Comparison of ENCODE assay signal across 8 cellular contexts in the genomic region with DNA sequence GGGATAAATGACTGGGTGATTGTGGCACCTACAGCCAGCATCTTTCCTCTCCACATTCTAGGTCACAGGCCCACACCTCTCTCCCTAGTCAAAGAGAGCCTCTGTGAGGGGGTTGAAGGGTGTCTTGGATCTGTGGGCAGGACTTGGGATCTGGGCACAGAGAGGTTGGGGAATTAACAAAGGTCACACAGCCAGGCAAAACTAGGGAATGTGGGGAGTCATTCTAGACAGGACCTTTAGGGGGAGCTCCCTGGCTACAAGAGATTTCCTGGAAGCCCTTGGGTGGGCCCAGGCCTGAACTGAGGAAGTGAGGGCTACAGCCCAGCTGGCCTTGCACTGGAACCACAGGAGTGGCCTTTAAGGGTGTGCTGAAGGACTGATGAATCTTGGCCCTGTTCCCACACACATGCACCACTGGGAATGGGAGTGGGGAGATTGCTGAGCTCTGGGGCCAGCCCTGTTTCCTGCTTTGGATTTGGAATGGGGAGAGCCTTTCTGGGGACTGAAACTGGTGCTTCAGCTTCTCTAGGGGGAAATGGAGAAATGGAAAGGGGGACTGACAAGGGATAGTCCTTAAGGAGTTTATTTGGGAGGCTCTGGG. TPM values are rescaled to one million over a fixed set of nuclear protein-coding genes. Genes with fewer than 3 reads are reported as not detected.
A peak's percentile ranks its signal among the peaks of the same experiment; 100 is the strongest.
DNase-seq lines count a peak whose midpoint lies in the region; ATAC-seq and TF ChIP-seq lines count a peak whose summit lies in the region.

No MANE protein-coding gene starts in this region.

- in situ Hi-C loops in IMR-90 (cut with MboI; ENCODE audit: low sequenced_read_pairs): loop anchor here (25.0 kb wide), 1 partner anchor 477 kb away; a partner anchor contains a TSS

- peak overlapping the region; percentile 77 for H3K27ac Mint-ChIP-seq in dendritic cell treated with granulocyte-macrophage colony-stimulating factor and Interleukin-4, amounts not matched to agents 40 ng/mL and 50 ng/mL, for 4 days

- peaks cover 10% of the 10 kb centered on the region for H3K27me3 Mint-ChIP-seq in dendritic cell treated with granulocyte-macrophage colony-stimulating factor and Interleukin-4, amounts not matched to agents 40 ng/mL and 50 ng/mL, for 4 days

- peak overlapping the region; percentile 68 for H2AFZ ChIP-seq in IMR-90 (replicated peaks; ENCODE audit: low read length, poor library complexity)
- H2AFZ ChIP-seq in SK-N-SH (ENCODE audit: low read depth): no peak overlapping the region

- no peak overlapping the region for H3K4me2 ChIP-seq in IMR-90 (ENCODE audit: low read depth, low read length)
- peak overlapping the region; percentile 87; the same call in 1 of the 2 replicates for H3K4me2 ChIP-seq in SK-N-SH

- peak in 1 of 2 experiments; percentile 50; a peak in 2 of 4 replicates for TF ChIP-seq EP300 in SK-N-SH (IDR thresholded peaks at IDR 0.05; ENCODE audit: borderline replicate concordance in 1 of 2, low read depth in 1 of 2, low read length in 1 of 2)

- TF ChIP-seq RAD21 in IMR-90 (IDR thresholded peaks at IDR 0.05; ENCODE audit: low read length): peak; percentile 77
- peak; percentile 89 for TF ChIP-seq RAD21 in SK-N-SH (IDR thresholded peaks at IDR 0.05; ENCODE audit: low read length)

- H3K14ac ChIP-seq in IMR-90 (replicated peaks; ENCODE audit: low read depth, low read length): peak overlapping the region; percentile 58; the same call in 1 of the 2 replicates

- no peak overlapping the region for H2AK5ac ChIP-seq in IMR-90 (ENCODE audit: low read depth, low read length)

- H3K9me3 ChIP-seq in IMR-90 (ENCODE audit: control insufficient read depth, insufficient read depth, low read length) (no peaks in the 10 kb centered on the region), SK-N-SH (no peaks in the 10 kb centered on the region), testis (no peaks in the 10 kb centered on the region)

- no peak overlapping the region for H3K56ac ChIP-seq in IMR-90 (ENCODE audit: extremely low read depth, insufficient read depth, low read length)

- H3K79me1 ChIP-seq in IMR-90 (ENCODE audit: low read depth in 1 of 2, low read length in 2 of 2): peaks cover 4 to 43% of the 10 kb centered on the region in 2 experiments; a peak in 3 of 4 replicates

- H4K91ac ChIP-seq in IMR-90 (ENCODE audit: insufficient read depth, low read depth, low read length): peak overlapping the region; percentile 36; the same call in 1 of the 2 replicates

- peaks cover 14% of the 10 kb centered on the region for H4K20me1 ChIP-seq in IMR-90 (ENCODE audit: insufficient read depth, low read length)
- H4K20me1 ChIP-seq in SK-N-SH (ENCODE audit: insufficient read depth): peaks cover 4% of the 10 kb centered on the region

- H2BK120ac ChIP-seq in IMR-90 (ENCODE audit: low read depth, low read length): peak overlapping the region; percentile 45

- POLR2A ChIA-PET in IMR-90 (lab: Charles Lee; ENCODE audit: unreplicated experiment): no interaction called here
- POLR2A ChIA-PET in SK-N-SH (lab: Yijun Ruan, JAX): interaction anchor here (0.6 to 5.6 kb wide), 12 partner anchors 14 to 140 kb away, joined by 3 to 130 read pairs (median 4); a partner anchor contains a TSS

- peak overlapping the region; percentile 49 for H3K4me3 Mint-ChIP-seq in dendritic cell treated with granulocyte-macrophage colony-stimulating factor and Interleukin-4, amounts not matched to agents 40 ng/mL and 50 ng/mL, for 4 days

- DNase-seq in NCI-H1417 (lab: John Stamatoyannopoulos, UW): peak in 2 of 3 experiments; percentile 50 to 79
- DNase-seq in NCI-H1417 treated with DMSO at 0.1 percent for 48 hours (lab: John Stamatoyannopoulos, UW): no peak
- peak; percentile 95 for DNase-seq in IMR-90
- peak; percentile 75 for DNase-seq in SK-N-SH
- peak; percentile 84 to 94 for DNase-seq in lower leg skin (ENCODE audit: low spot score in 2 of 2)
- peak; percentile 86 for DNase-seq in testis
- no peak for DNase-seq in occipital lobe (lab: John Stamatoyannopoulos, UW)

- peak overlapping the region; percentile 48 for H3K4ac ChIP-seq in IMR-90 (ENCODE audit: low read depth, low read length)

- intact Hi-C loops in IMR-90 (cut with micrococcal nuclease): loop anchor here (10.0 kb wide), 1 partner anchor 209 kb away; no protein-coding TSS in a partner anchor
- intact Hi-C loops in dendritic cell treated with granulocyte-macrophage colony-stimulating factor and Interleukin-4, amounts not matched to agents 40 ng/mL and 50 ng/mL, for 4 days (cut with micrococcal nuclease): loop anchor here (1.0 to 2.0 kb wide), 3 partner anchors 15 to 130 kb away; no protein-coding TSS in a partner anchor
- intact Hi-C loops in lower leg skin (cut with DNase I; ENCODE audit: low total_unique reads): no loop called here
- intact Hi-C loops in testis (cut with DNase I; ENCODE audit: low total_unique reads): loop anchor here (10.0 kb wide), 1 partner anchor 59 kb away; no protein-coding TSS in a partner anchor

- H3K4me3 ChIP-seq in IMR-90 (ENCODE audit: insufficient read depth, low read depth, low read length) (no peak overlapping the region), SK-N-SH (ENCODE audit: low read depth in 2 of 2, low read length in 1 of 2) (no peak overlapping the region; a peak in 1 of 4 replicates), lower leg skin (ENCODE audit: low read depth, poor library complexity, severe bottlenecking) (no peak overlapping the region), testis (no peak overlapping the region)

- H3K9me3 Mint-ChIP-seq in dendritic cell treated with granulocyte-macrophage colony-stimulating factor and Interleukin-4, amounts not matched to agents 40 ng/mL and 50 ng/mL, for 4 days: no peaks in the 10 kb centered on the region

- CTCF ChIA-PET in IMR-90 (lab: Yijun Ruan, JAX) (interaction anchor here (0.7 to 6.7 kb wide), 6 partner anchors 8 to 131 kb away, joined by 3 to 59 read pairs (median 12); a partner anchor contains a TSS), SK-N-SH (lab: Yijun Ruan, JAX) (interaction anchor here (0.6 to 22.4 kb wide), 30 partner anchors 8 to 334 kb away, joined by 3 to 627 read pairs (median 5); a partner anchor contains a TSS)

- H3K36me3 ChIP-seq in IMR-90 (ENCODE audit: control insufficient read depth, insufficient read depth, low read length) (no peaks in the 10 kb centered on the region), SK-N-SH (replicated peaks in 1 of 2; ENCODE audit: control insufficient read depth in 1 of 2, insufficient read depth in 2 of 2, low read length in 1 of 2) (peaks cover 0 to 6% of the 10 kb centered on the region in 2 experiments), testis (ENCODE audit: low read depth, missing control alignments) (no peaks in the 10 kb centered on the region)

- no peak overlapping the region for H2BK5ac ChIP-seq in IMR-90 (ENCODE audit: low read depth, low read length, poor library complexity, severe bottlenecking)

- peaks cover 19% of the 10 kb centered on the region for H3K9me1 ChIP-seq in IMR-90 (ENCODE audit: insufficient read depth, low read length)

- no peak overlapping the region for H4K5ac ChIP-seq in IMR-90 (ENCODE audit: low read depth, low read length)

- H3K23ac ChIP-seq in IMR-90 (ENCODE audit: low read depth, low read length): no peak overlapping the region

- no peaks in the 10 kb centered on the region for H3K9me2 ChIP-seq in SK-N-SH

- peak overlapping the region; percentile 91 for H2AK9ac ChIP-seq in IMR-90 (replicated peaks; ENCODE audit: low read depth, low read length, poor library complexity)

- 0 out of 2 replicates have a peak overlapping the region, but pooled peaks have one; percentile 9 for H2BK20ac ChIP-seq in IMR-90 (ENCODE audit: low read depth, low read length)

- H3K18ac ChIP-seq in IMR-90 (ENCODE audit: low read depth, low read length): no peak overlapping the region

- H3K27ac ChIP-seq in IMR-90 (ENCODE audit: insufficient read depth, low read length): no peak overlapping the region
- H3K27ac ChIP-seq in SK-N-SH (ENCODE audit: low read depth in 2 of 2, low read length in 1 of 2): peak overlapping the region; percentile 83 to 99
- H3K27ac ChIP-seq in testis: peak overlapping the region in 1 of 2 donors; percentile 28

- ATAC-seq in IMR-90 (ENCODE audit: low read depth): peak; percentile 33

- no peaks in the 10 kb centered on the region for H3K27me3 ChIP-seq in IMR-90 (ENCODE audit: control insufficient read depth, insufficient read depth, low read length)
- no peaks in the 10 kb centered on the region for H3K27me3 ChIP-seq in SK-N-SH (ENCODE audit: insufficient read depth)
- H3K27me3 ChIP-seq in testis: no peaks in the 10 kb centered on the region

- H3K36me3 Mint-ChIP-seq in dendritic cell treated with granulocyte-macrophage colony-stimulating factor and Interleukin-4, amounts not matched to agents 40 ng/mL and 50 ng/mL, for 4 days (ENCODE audit: low read depth): peaks cover 8% of the 10 kb centered on the region

- TF ChIP-seq CTCF in IMR-90 (conservative IDR thresholded peaks at IDR 0.05; ENCODE audit: low read depth, low read length) (peak; percentile 77), SK-N-SH (IDR thresholded peaks at IDR 0.05) (peak; percentile 61), lower leg skin (IDR thresholded peaks at IDR 0.05) (peak in 1 of 3 donors; percentile 46), testis (IDR thresholded peaks at IDR 0.05) (peak; percentile 51 to 74 (median 58))

- no peak overlapping the region for H2BK15ac ChIP-seq in IMR-90 (ENCODE audit: low read depth, low read length)

- no TSS peak for BruUV-seq in IMR-90 (replicated peaks; lab: Mats Ljungman, UMichigan)

- peak overlapping the region in 1 of 2 experiments; percentile 12; a peak in 1 of 4 replicates for H4K8ac ChIP-seq in IMR-90 (ENCODE audit: low read depth in 2 of 2, low read length in 2 of 2)

- peaks cover 28% of the 10 kb centered on the region; the same call in 1 of the 2 replicates for H3K79me2 ChIP-seq in SK-N-SH (ENCODE audit: insufficient read depth)

- H3F3A ChIP-seq in SK-N-SH (replicated peaks; ENCODE audit: insufficient read depth): peaks cover 49% of the 10 kb centered on the region

- H3K9ac ChIP-seq in IMR-90 (ENCODE audit: low read depth, low read length): no peak overlapping the region
- no peak overlapping the region for H3K9ac ChIP-seq in SK-N-SH

- dilution Hi-C loops in IMR-90 (cut with HindIII; ENCODE audit: low sequenced_read_pairs, unreplicated experiment): loop anchor here (25.0 kb wide), 1 partner anchor 127 kb away; no protein-coding TSS in a partner anchor

- H3K4me1 Mint-ChIP-seq in dendritic cell treated with granulocyte-macrophage colony-stimulating factor and Interleukin-4, amounts not matched to agents 40 ng/mL and 50 ng/mL, for 4 days (ENCODE audit: low read depth): peaks cover 74% of the 10 kb centered on the region

- TF ChIP-seq POLR2A in IMR-90 (IDR thresholded peaks at IDR 0.05; ENCODE audit: low read depth, low read length): no peak
- TF ChIP-seq POLR2A in lower leg skin (IDR thresholded peaks at IDR 0.05): no peak
- TF ChIP-seq POLR2A in testis (IDR thresholded peaks at IDR 0.05): no peak

- H3K4me1 ChIP-seq in IMR-90 (ENCODE audit: control insufficient read depth, insufficient read depth, low read length) (peaks cover 23% of the 10 kb centered on the region), SK-N-SH (ENCODE audit: control insufficient read depth in 1 of 2, insufficient read depth in 2 of 2, low read depth in 1 of 2, low read length in 1 of 2) (peaks cover 45 to 65% of the 10 kb centered on the region in 2 experiments), testis (peaks cover 56% of the 10 kb centered on the region)

RNA-seq across cellular contexts. Expression of a gene that starts 12.4 kb away (rescaled TPM):
- total RNA-seq in IMR-90 (2012; rRNA removed): 24.9 and 30.8 TPM in 2 replicates
- polyA plus RNA-seq in IMR-90 (2012; rRNA removed): 35.7 and 38.8 TPM in 2 replicates
- polyA plus RNA-seq in IMR-90 (2012; cell fraction: cytosol; rRNA removed): 34.7 and 72.2 TPM in 2 replicates
- 24.5 and 60.8 TPM in 2 replicates for polyA plus RNA-seq in IMR-90 (2012; cell fraction: nucleus; rRNA removed; ENCODE audit: low replicate concordance)
- polyA plus RNA-seq in SK-N-SH (2012; rRNA removed): 47.4 and 52.9 TPM in 2 replicates
- 32.6 and 46.5 TPM in 2 replicates for polyA plus RNA-seq in SK-N-SH (2012; cell fraction: cytosol; rRNA removed)
- 35.1 and 38.6 TPM in 2 replicates for polyA plus RNA-seq in SK-N-SH (2012; cell fraction: nucleus; rRNA removed)
- 10 to 100 TPM; 36.4 to 69.3 (median 45.2) TPM for total RNA-seq in lower leg skin
- 10 to 100 TPM; 71.1 to 78.3 TPM for total RNA-seq in testis
- polyA plus RNA-seq in testis (ENCODE audit: insufficient read depth, low read depth, low replicate concordance): 94.7 TPM
- 37.1 TPM for total RNA-seq in occipital lobe

Comparison
In these comparisons a context has a peak if more than half of its experiments do, and no peak if none do; other contexts are left out.
1. DNase-seq: peak in NCI-H1417 (2 of 3), IMR-90 (single experiment), SK-N-SH (single experiment), lower leg skin (2 of 2) and testis (single experiment); none in NCI-H1417 treated with DMSO at 0.1 percent for 48 hours (single experiment) and occipital lobe (single experiment).